In the genomic region with DNA sequence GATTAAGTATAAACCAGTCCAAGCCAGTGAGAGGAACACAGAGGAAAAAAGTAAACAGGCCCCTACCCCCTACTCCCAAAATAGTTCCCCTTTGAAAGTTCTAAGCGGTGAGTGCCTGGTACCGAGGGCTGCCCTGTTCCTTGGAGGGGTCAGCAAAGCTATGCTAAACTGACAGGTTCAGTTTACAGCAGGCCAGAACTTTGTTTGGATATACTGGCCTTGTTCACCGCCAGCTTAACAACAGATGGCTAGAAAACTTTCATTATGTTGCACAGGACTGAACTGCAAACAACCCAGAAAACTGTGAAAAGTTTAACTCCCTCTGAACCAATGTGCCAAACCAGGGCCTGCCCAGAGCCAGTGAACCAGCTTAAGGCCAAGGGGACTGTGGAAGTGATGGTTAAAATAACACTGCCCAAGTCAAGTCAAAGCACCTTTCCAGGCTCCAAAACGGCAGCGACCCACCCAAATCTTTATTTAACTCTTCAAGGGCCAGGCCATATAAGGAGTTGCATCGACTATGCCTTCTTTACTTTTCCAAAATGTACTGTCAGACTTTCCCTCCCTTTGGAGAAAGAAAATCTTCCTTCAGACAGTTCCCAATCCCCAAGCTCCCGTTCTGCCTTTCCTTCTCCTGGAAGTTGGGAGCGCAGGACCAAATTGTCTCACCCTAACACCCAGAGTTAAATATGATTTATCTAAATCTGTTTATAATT, we compare ENCODE assay signal across 1 cellular context.
TF ChIP-seq lines count a peak whose summit lies in the region.

No MANE protein-coding gene starts in this region.

TF ChIP-seq in H1, 55 proteins besides CTCF, POLR2A, EP300 and RAD21:
- TF ChIP-seq SP1 (IDR thresholded peaks at IDR 0.05; ENCODE audit: low read depth, low read length) (no peak), SRF (IDR thresholded peaks at IDR 0.05; ENCODE audit: low read depth, low read length) (peak; percentile 61; the same call in 1 of the 2 replicates), RBBP5 (IDR thresholded peaks at IDR 0.05; ENCODE audit: borderline replicate concordance, low read depth, low read length) (no peak)
